Comparison of ENCODE assay signal across 17 cellular contexts in the genomic region with DNA sequence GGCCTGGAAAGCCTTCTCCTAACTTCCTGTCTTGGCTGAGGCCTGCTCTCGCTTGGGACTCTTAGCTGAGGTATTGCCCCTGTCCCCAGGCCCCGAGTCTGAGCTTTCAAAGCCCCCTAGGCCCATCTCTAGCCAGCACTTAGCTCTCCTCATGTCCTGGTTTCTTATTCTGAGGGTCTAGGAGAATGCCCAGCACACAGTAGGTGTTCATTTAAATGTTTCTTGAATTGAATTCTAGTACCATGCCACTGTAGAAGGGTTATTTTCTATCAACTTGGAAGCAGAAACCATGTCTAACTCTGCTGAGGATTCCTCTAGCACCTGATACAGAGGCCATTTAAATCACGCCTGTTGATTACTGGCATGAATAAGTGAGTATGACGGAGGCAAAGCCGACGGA.
DNase-seq lines count a peak whose midpoint lies in the region; ATAC-seq, FAIRE-seq and TF ChIP-seq lines count a peak whose summit lies in the region.
"Had no signal": no experiment of that assay in that cellular context is flagged by ENCODE, and none has a peak within 500 bp of the region (broad histone marks: within the 10 kb centered on the region; RNA-seq: fewer than 3 reads in every experiment).

No MANE protein-coding gene starts in this region.

- H3K36me3 ChIP-seq in HEK293 (ENCODE audit: control insufficient read depth in 2 of 2, insufficient read depth in 1 of 2, low read length in 2 of 2), result no peaks in the 10 kb centered on the region
- no peaks in the 10 kb centered on the region for H3K36me3 ChIP-seq in neural progenitor cell
- no peaks in the 10 kb centered on the region for H3K36me3 ChIP-seq in tibial artery
- H3K36me3 ChIP-seq in endodermal cell (ENCODE audit: control insufficient read depth, insufficient read depth, low read length), result no peaks in the 10 kb centered on the region

- DNase-seq in chondrocyte (ENCODE audit: low spot score) (peak; percentile 29), neural progenitor cell (ENCODE audit: low spot score) (no peak), omental fat pad (ENCODE audit: low spot score) (no peak), tibial artery (no peak), endodermal cell (no peak), urothelium cell line (ENCODE audit: low spot score) (no peak)
- DNase-seq: AML-193; Calu3; CD4-positive, alpha-beta memory T cell; DMS79 treated with DMSO at 0.1 percent for 48 hours; GF-D8; GOT3; H7 had no signal

- no peak overlapping the region for H3K9ac ChIP-seq in neural progenitor cell
- H3K9ac ChIP-seq in endodermal cell (ENCODE audit: extremely low read depth, low read length, poor library complexity, severe bottlenecking), result no peak overlapping the region

- peaks cover 6% of the 10 kb centered on the region for H3K4me1 Mint-ChIP-seq in chondrocyte (ENCODE audit: low read depth)
- H3K4me1 Mint-ChIP-seq in neural progenitor cell, result peaks cover 49% of the 10 kb centered on the region
- H3K4me1 Mint-ChIP-seq in endodermal cell, result peaks cover 31% of the 10 kb centered on the region
- H3K4me1 Mint-ChIP-seq: CD4-positive, alpha-beta memory T cell had no signal

- peaks cover 5% of the 10 kb centered on the region for H3F3A ChIP-seq in neural progenitor cell (ENCODE audit: low read depth)

- WGBS in endodermal cell (ENCODE audit: insufficient coverage in 1 of 2, insufficient read length in 1 of 2), 2 experiments, result 91 to 95% methylated on average over 6 of the region's 6 CpGs

- POLR2A ChIA-PET in HEK293 (lab: Yijun Ruan, JAX), result no interaction called here

- H3K4me1 ChIP-seq in HEK293 (ENCODE audit: control insufficient read depth, insufficient read depth, low read length) (no peaks in the 10 kb centered on the region), neural progenitor cell (peaks cover 31% of the 10 kb centered on the region), tibial artery (no peaks in the 10 kb centered on the region), endodermal cell (ENCODE audit: control insufficient read depth, insufficient read depth, low read length) (peaks cover 22% of the 10 kb centered on the region)

- H3K4me3 Mint-ChIP-seq in chondrocyte (ENCODE audit: unreplicated experiment), result no peak overlapping the region
- H3K4me3 Mint-ChIP-seq in neural progenitor cell, result no peak overlapping the region
- H3K4me3 Mint-ChIP-seq in endodermal cell, result no peak overlapping the region
- H3K4me3 Mint-ChIP-seq: CD4-positive, alpha-beta memory T cell had no signal

- H3K27me3 ChIP-seq in neural progenitor cell (no peaks in the 10 kb centered on the region), tibial artery (peaks cover 0 to 35% of the 10 kb centered on the region in 2 donors), endodermal cell (ENCODE audit: control insufficient read depth, insufficient read depth, low read length, poor library complexity, severe bottlenecking) (no peaks in the 10 kb centered on the region)

- no peak for FAIRE-seq in urothelium cell line (lab: Jason Lieb, UNC)
- FAIRE-seq: A204.1 had no signal

- TF ChIP-seq CTCF in HEK293 (tag by site-specific recombination; IDR thresholded peaks at IDR 0.05) (no peak), chondrocyte (IDR thresholded peaks at IDR 0.05) (no peak), neural progenitor cell (IDR thresholded peaks at IDR 0.05) (no peak), omental fat pad (IDR thresholded peaks at IDR 0.05) (no peak), tibial artery (IDR thresholded peaks at IDR 0.05) (no peak), endodermal cell (conservative IDR thresholded peaks at IDR 0.05) (no peak)

- H3K4me3 ChIP-seq in HEK293 (ENCODE audit: low read depth, low read length) (no peak overlapping the region), neural progenitor cell (no peak overlapping the region), tibial artery (no peak overlapping the region), endodermal cell (ENCODE audit: low read length) (no peak overlapping the region)

- H4K20me1 ChIP-seq in neural progenitor cell (ENCODE audit: low read depth), result no peaks in the 10 kb centered on the region

- no peaks in the 10 kb centered on the region for H3K79me2 ChIP-seq in neural progenitor cell (ENCODE audit: low read depth)

- intact Hi-C loops in tibial artery (cut with DNase I; ENCODE audit: low total_unique reads), result no loop called here

- H3K27me3 Mint-ChIP-seq in chondrocyte (ENCODE audit: low read depth) (peaks cover 26% of the 10 kb centered on the region), neural progenitor cell (ENCODE audit: insufficient read depth, low read depth) (peaks cover 15% of the 10 kb centered on the region), endodermal cell (ENCODE audit: insufficient read depth) (no peaks in the 10 kb centered on the region)

- H3K27ac Mint-ChIP-seq in chondrocyte (ENCODE audit: unreplicated experiment) (no peak overlapping the region), neural progenitor cell (peak overlapping the region; percentile 64), endodermal cell (no peak overlapping the region)

- H3K27ac ChIP-seq in HEK293 (ENCODE audit: extremely low read depth, low read depth, low read length) (no peak overlapping the region), neural progenitor cell (no peak overlapping the region), tibial artery (no peak overlapping the region), endodermal cell (ENCODE audit: low read depth, low read length) (no peak overlapping the region)
- H3K27ac ChIP-seq: C4-2B, HL-60 had no signal

- no peaks in the 10 kb centered on the region for H3K36me3 Mint-ChIP-seq in chondrocyte (ENCODE audit: low read depth)
- H3K36me3 Mint-ChIP-seq in neural progenitor cell, result no peaks in the 10 kb centered on the region
- no peaks in the 10 kb centered on the region for H3K36me3 Mint-ChIP-seq in endodermal cell (ENCODE audit: low read depth)
- H3K36me3 Mint-ChIP-seq: CD4-positive, alpha-beta memory T cell had no signal

- no peak for ATAC-seq in omental fat pad (ENCODE audit: low FRiP score)

- H3K9me3 Mint-ChIP-seq in chondrocyte (ENCODE audit: low read depth), result no peaks in the 10 kb centered on the region
- no peaks in the 10 kb centered on the region for H3K9me3 Mint-ChIP-seq in neural progenitor cell
- no peaks in the 10 kb centered on the region for H3K9me3 Mint-ChIP-seq in endodermal cell
- H3K9me3 Mint-ChIP-seq: CD4-positive, alpha-beta memory T cell had no signal

- no peak overlapping the region for H3K4me2 ChIP-seq in neural progenitor cell

- H3K9me3 ChIP-seq in HEK293 (ENCODE audit: control insufficient read depth, insufficient read depth, low read depth, low read length) (no peaks in the 10 kb centered on the region), neural progenitor cell (ENCODE audit: low read depth) (no peaks in the 10 kb centered on the region), tibial artery (no peaks in the 10 kb centered on the region), endodermal cell (ENCODE audit: control insufficient read depth, low read length) (no peaks in the 10 kb centered on the region)

- CTCF ChIA-PET in HEK293 (lab: Yijun Ruan, JAX), result interaction anchor here (0.8 to 1.7 kb wide), 5 partner anchors 12 to 210 kb away, joined by 3 to 9 read pairs (median 4); no protein-coding TSS in a partner anchor

- no peak overlapping the region for H2AFZ ChIP-seq in neural progenitor cell (replicated peaks)

TF ChIP-seq in HEK293, 187 proteins besides CTCF, POLR2A, EP300 and RAD21:
- TF ChIP-seq SCRT2 (tag by site-specific recombination; IDR thresholded peaks at IDR 0.05), result peak; percentile 53
- TF ChIP-seq, protein P1, sequence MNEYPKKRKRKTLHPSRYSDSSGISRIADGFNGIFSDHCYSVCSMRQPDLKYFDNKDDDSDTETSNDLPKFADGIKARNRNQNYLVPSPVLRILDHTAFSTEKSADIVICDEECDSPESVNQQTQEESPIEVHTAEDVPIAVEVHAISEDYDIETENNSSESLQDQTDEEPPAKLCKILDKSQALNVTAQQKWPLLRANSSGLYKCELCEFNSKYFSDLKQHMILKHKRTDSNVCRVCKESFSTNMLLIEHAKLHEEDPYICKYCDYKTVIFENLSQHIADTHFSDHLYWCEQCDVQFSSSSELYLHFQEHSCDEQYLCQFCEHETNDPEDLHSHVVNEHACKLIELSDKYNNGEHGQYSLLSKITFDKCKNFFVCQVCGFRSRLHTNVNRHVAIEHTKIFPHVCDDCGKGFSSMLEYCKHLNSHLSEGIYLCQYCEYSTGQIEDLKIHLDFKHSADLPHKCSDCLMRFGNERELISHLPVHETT (tag by site-specific recombination; IDR thresholded peaks at IDR 0.05), result no peak
- no peak for TF ChIP-seq GLI4 (tag by site-specific recombination; IDR thresholded peaks at IDR 0.05)
- peak; percentile 62; the same call in 1 of the 2 replicates for TF ChIP-seq ZNF664 (tag by site-specific recombination; IDR thresholded peaks at IDR 0.05)
